ENCODE assay signal across 8 cellular contexts in the genomic region with DNA sequence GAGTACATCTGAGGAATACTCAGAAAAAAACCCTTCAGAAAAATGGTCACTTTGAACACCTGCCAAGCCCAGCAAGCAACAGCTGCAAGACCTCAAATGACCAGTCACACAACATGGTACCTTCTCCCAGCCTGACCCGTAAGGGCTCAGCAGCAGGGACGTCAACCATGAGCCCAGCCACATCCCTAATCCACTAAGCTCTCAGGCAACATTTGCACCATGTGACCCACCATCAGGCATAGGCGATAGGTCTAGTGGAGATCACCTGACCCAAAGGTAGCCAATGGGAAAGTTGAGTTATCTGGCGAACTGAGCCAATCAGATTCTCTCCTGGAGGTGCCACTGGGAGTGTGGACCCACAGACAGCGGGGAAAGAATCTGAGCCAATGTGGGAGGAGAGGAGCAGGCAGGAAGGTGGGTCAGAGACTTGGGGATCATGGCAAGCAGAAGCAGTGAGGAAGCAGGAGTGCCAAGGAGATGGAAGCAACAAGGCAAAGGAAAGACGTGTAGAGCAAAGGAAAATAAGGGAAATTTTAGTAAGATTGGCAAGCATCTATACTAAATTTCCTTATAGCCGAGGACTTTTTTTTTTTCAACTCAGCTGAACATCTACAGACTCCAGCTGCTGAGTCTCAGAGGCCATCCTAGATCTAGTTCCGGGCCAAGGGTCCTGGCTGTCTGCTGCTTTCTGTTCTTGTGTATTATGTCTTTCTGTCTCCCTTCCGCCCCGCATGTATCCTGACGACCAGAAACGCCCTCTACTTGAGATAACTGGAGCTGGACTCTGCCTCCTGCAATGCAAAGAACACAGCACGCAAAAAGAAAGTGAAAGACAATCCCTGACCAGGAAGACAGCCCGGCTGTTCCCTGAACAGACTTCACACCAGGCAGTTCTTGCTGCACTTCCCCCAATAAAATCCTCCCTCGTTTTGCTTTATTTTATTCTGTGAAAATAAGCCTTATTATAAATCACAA. TPM values are rescaled to one million over a fixed set of nuclear protein-coding genes. Genes with fewer than 3 reads are reported as not detected.
DNase-seq lines count a peak whose midpoint lies in the region; ATAC-seq and TF ChIP-seq lines count a peak whose summit lies in the region.

No MANE protein-coding gene starts in this region.

- H3K9me3 ChIP-seq in BLaER1: no peaks in the 10 kb centered on the region
- no peaks in the 10 kb centered on the region for H3K9me3 ChIP-seq in OCI-LY1 (ENCODE audit: low read length)
- H3K9me3 ChIP-seq in colonic mucosa: no peaks in the 10 kb centered on the region
- H3K9me3 ChIP-seq in mucosa of rectum (ENCODE audit: control insufficient read depth in 2 of 2, low read length in 2 of 2): no peaks in the 10 kb centered on the region
- no peaks in the 10 kb centered on the region for H3K9me3 ChIP-seq in upper lobe of left lung

- H2AFZ ChIP-seq in OCI-LY1 (ENCODE audit: low read length): peak overlapping the region; percentile 67

- 0 out of 2 replicates have a peak overlapping the region, but pooled peaks have one; percentile 9 for H3K9ac ChIP-seq in BLaER1
- H3K9ac ChIP-seq in OCI-LY1 (ENCODE audit: low read length): no peak overlapping the region; the same call in 1 of the 2 replicates
- H3K9ac ChIP-seq in colonic mucosa (ENCODE audit: low read depth in 2 of 2, low read length in 2 of 2): peak overlapping the region; percentile 37 to 46
- peak overlapping the region; percentile 47 to 53 for H3K9ac ChIP-seq in mucosa of rectum (ENCODE audit: low read depth in 1 of 2, low read length in 2 of 2)

- H3K4me1 ChIP-seq in BLaER1 (peaks cover 20% of the 10 kb centered on the region), OCI-LY1 (ENCODE audit: insufficient read depth, low read length, severe bottlenecking) (peaks cover 32% of the 10 kb centered on the region), colonic mucosa (peaks cover 5% of the 10 kb centered on the region), mucosa of rectum (ENCODE audit: control insufficient read depth in 2 of 2, insufficient read depth in 2 of 2, low read length in 2 of 2) (peaks cover 13 to 18% of the 10 kb centered on the region in 2 donors), upper lobe of left lung (peaks cover 18 to 24% (median 20%) of the 10 kb centered on the region in 4 donors)

- DNase-seq in colonic mucosa (peak; percentile 84), upper lobe of left lung (peak in 1 of 2 donors; percentile 71), amniotic stem cell (lab: John Stamatoyannopoulos, UW) (no peak)

- H3K27me3 ChIP-seq in BLaER1 (no peaks in the 10 kb centered on the region), OCI-LY1 (ENCODE audit: insufficient read depth, low read length) (no peaks in the 10 kb centered on the region), colonic mucosa (no peaks in the 10 kb centered on the region), mucosa of rectum (ENCODE audit: control insufficient read depth in 2 of 2, insufficient read depth in 2 of 2, low read length in 2 of 2) (no peaks in the 10 kb centered on the region), upper lobe of left lung (no peaks in the 10 kb centered on the region)

- ATAC-seq in GM19438 (IDR thresholded peaks at IDR 0.05; ENCODE audit: low read depth, unreplicated experiment) (peak; percentile 64), upper lobe of left lung (ENCODE audit: low FRiP score in 2 of 2) (peak; percentile 76 to 89), HG03457 (IDR thresholded peaks at IDR 0.05; ENCODE audit: unreplicated experiment) (no peak)

- no peaks in the 10 kb centered on the region for H3F3A ChIP-seq in OCI-LY1 (ENCODE audit: insufficient read depth, low read length)

- 39 to 40% methylated on average over 15 of the region's 15 CpGs for WGBS in upper lobe of left lung, 2 donors

- H3K79me2 ChIP-seq in OCI-LY1 (ENCODE audit: insufficient read depth, low read length): no peaks in the 10 kb centered on the region

- peak in 1 of 4 donors; percentile 13 for TF ChIP-seq POLR2A in upper lobe of left lung (IDR thresholded peaks at IDR 0.05)

- H4K20me1 ChIP-seq in BLaER1 (no peaks in the 10 kb centered on the region), OCI-LY1 (ENCODE audit: insufficient read depth, low read length) (no peaks in the 10 kb centered on the region)

- H3K27ac ChIP-seq in BLaER1: peak overlapping the region; percentile 69
- peak overlapping the region; percentile 40 for H3K27ac ChIP-seq in OCI-LY1 (ENCODE audit: low read depth, low read length, poor library complexity, severe bottlenecking)
- peak overlapping the region; percentile 85 for H3K27ac ChIP-seq in colonic mucosa
- H3K27ac ChIP-seq in mucosa of rectum (ENCODE audit: low read depth in 2 of 2, low read length in 2 of 2): peak overlapping the region; percentile 85 to 88
- peak overlapping the region; percentile 69 to 86 (median 78) for H3K27ac ChIP-seq in upper lobe of left lung

- intact Hi-C loops in colonic mucosa (cut with DNase I): no loop called here

- TF ChIP-seq CTCF in OCI-LY1 (IDR thresholded peaks at IDR 0.05; ENCODE audit: low read length): no peak
- no peak for TF ChIP-seq CTCF in colonic mucosa (IDR thresholded peaks at IDR 0.05)
- no peak for TF ChIP-seq CTCF in upper lobe of left lung (IDR thresholded peaks at IDR 0.05)

- H3K4me3 ChIP-seq in BLaER1: peak overlapping the region; percentile 49
- H3K4me3 ChIP-seq in OCI-LY1 (ENCODE audit: low read depth, low read length, poor library complexity, severe bottlenecking): peak overlapping the region; percentile 25
- H3K4me3 ChIP-seq in colonic mucosa: peak overlapping the region; percentile 4
- H3K4me3 ChIP-seq in mucosa of rectum (ENCODE audit: low read length in 2 of 2): peak overlapping the region; percentile 26 to 61
- peak overlapping the region in 3 of 4 donors; percentile 10 to 32 (median 28) for H3K4me3 ChIP-seq in upper lobe of left lung

- H3K4me2 ChIP-seq in BLaER1 (peak overlapping the region; percentile 79), OCI-LY1 (ENCODE audit: low read length) (peak overlapping the region; percentile 53)

- H3K36me3 ChIP-seq in BLaER1 (no peaks in the 10 kb centered on the region), OCI-LY1 (ENCODE audit: insufficient read depth, low read length) (no peaks in the 10 kb centered on the region), colonic mucosa (no peaks in the 10 kb centered on the region), mucosa of rectum (ENCODE audit: control insufficient read depth in 2 of 2, insufficient read depth in 2 of 2, low read length in 2 of 2) (no peaks in the 10 kb centered on the region), upper lobe of left lung (no peaks in the 10 kb centered on the region)

- no peaks in the 10 kb centered on the region for H3K9me2 ChIP-seq in OCI-LY1 (ENCODE audit: low read depth, low read length)

- TF ChIP-seq EP300 in upper lobe of left lung (IDR thresholded peaks at IDR 0.05): no peak

RNA-seq across cellular contexts. Expression of a gene that starts 11.0 kb away (rescaled TPM):
- total RNA-seq in colonic mucosa (10 to 100 TPM in 1 of 2 donors, 1 to 10 TPM in 1; 1.9 to 11.1 TPM), upper lobe of left lung (10 to 100 TPM in 1 of 6 donors, 1 to 10 TPM in 5; 1.9 to 10.5 (median 5.5) TPM)

RNA-seq across cellular contexts. Expression of a gene that starts 37.6 kb away (rescaled TPM):
- total RNA-seq in colonic mucosa: 10 to 100 TPM in 1 of 2 donors, 1 to 10 TPM in 1; 9.9 to 40.7 TPM
- 100 to 1,000 TPM in 5 of 6 donors, 10 to 100 TPM in 1; 91.1 to 272 (median 192) TPM for total RNA-seq in upper lobe of left lung

RNA-seq across cellular contexts. Expression of a gene that starts 40.1 kb away (rescaled TPM):
- total RNA-seq in colonic mucosa (10 to 100 TPM in 1 of 2 donors, 1 to 10 TPM in 1; 3.8 to 13.2 TPM), upper lobe of left lung (100 to 1,000 TPM in 3 of 6 donors, 10 to 100 TPM in 3; 36.7 to 128 (median 89.5) TPM)
